ENCODE assay signal across 8 cellular contexts in the genomic region with DNA sequence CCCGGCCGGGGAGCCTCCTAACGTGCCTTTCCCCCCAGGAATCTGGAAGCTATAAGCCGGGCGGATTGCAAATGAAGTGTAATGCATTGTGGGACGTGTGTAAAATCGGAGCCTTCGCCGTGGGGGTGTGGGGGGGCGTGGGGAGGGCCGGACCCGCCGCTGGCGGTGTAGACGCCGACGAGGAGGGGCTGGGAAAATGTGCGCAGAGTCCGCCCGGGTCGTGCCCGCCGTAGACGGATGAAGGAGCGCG. TPM values are rescaled to one million over a fixed set of nuclear protein-coding genes. Genes with fewer than 3 reads are reported as not detected.
DNase-seq lines count a peak whose midpoint lies in the region; ATAC-seq and TF ChIP-seq lines count a peak whose summit lies in the region.

No MANE protein-coding gene starts in this region.

- peak overlapping the region; percentile 25; the same call in 1 of the 2 replicates for H3K9ac ChIP-seq in IMR-90 (ENCODE audit: low read depth, low read length)

- peak overlapping the region; percentile 19 for H3K27ac ChIP-seq in IMR-90 (ENCODE audit: insufficient read depth, low read length)
- H3K27ac ChIP-seq in dorsolateral prefrontal cortex, result peak overlapping the region; percentile 61 to 97 (median 94)
- H3K27ac ChIP-seq in right lobe of liver, result no peak overlapping the region
- H3K27ac ChIP-seq in substantia nigra (ENCODE audit: low read depth, low read length, poor library complexity, severe bottlenecking), result peak overlapping the region; percentile 76

- H3K79me1 ChIP-seq in IMR-90 (ENCODE audit: low read depth in 1 of 2, low read length in 2 of 2), result no peaks in the 10 kb centered on the region

- ATAC-seq in IMR-90 (ENCODE audit: low read depth) (peak; percentile 5; the same call in 1 of the 2 replicates), right lobe of liver (no peak), HG02938 (IDR thresholded peaks at IDR 0.05; ENCODE audit: unreplicated experiment) (no peak), T-helper 17 cell (no peak)

- dilution Hi-C loops in IMR-90 (cut with HindIII; ENCODE audit: low sequenced_read_pairs, unreplicated experiment), result no loop called here

- H3K18ac ChIP-seq in IMR-90 (ENCODE audit: low read depth, low read length), result no peak overlapping the region; the same call in 1 of the 2 replicates

- intact Hi-C loops in IMR-90 (cut with micrococcal nuclease), result loop anchor here (5.0 kb wide), 3 partner anchors 81 to 261 kb away; no protein-coding TSS in a partner anchor
- intact Hi-C loops in dorsolateral prefrontal cortex (cut with DNase I), result loop anchor here (2.0 to 10.0 kb wide), 8 partner anchors 52 to 404 kb away; no protein-coding TSS in a partner anchor
- intact Hi-C loops in right lobe of liver (cut with DNase I), result no loop called here

- H4K5ac ChIP-seq in IMR-90 (ENCODE audit: low read depth, low read length), result no peak overlapping the region

- H2AK5ac ChIP-seq in IMR-90 (ENCODE audit: low read depth, low read length), result no peak overlapping the region

- H3K4me1 Mint-ChIP-seq in activated CD4-positive, alpha-beta memory T cell treated with anti-CD3 and anti-CD28 coated beads, Interleukin-2, amount 10 ng/mL, durations not matched to agents 7 days and 5 days, result peaks cover 6% of the 10 kb centered on the region
- H3K4me1 Mint-ChIP-seq in T-helper 17 cell, result peaks cover 2% of the 10 kb centered on the region

- peaks cover 80% of the 10 kb centered on the region for H3K27me3 Mint-ChIP-seq in activated CD4-positive, alpha-beta memory T cell treated with anti-CD3 and anti-CD28 coated beads, Interleukin-2, amount 10 ng/mL, durations not matched to agents 7 days and 5 days
- H3K27me3 Mint-ChIP-seq in T-helper 17 cell, result peaks cover 50% of the 10 kb centered on the region

- no peak overlapping the region for H3K4ac ChIP-seq in IMR-90 (ENCODE audit: low read depth, low read length)

- no peak overlapping the region for H2BK15ac ChIP-seq in IMR-90 (ENCODE audit: low read depth, low read length)

- no peak overlapping the region for H2BK20ac ChIP-seq in IMR-90 (ENCODE audit: low read depth, low read length)

- H3K27ac Mint-ChIP-seq in activated CD4-positive, alpha-beta memory T cell treated with anti-CD3 and anti-CD28 coated beads, Interleukin-2, amount 10 ng/mL, durations not matched to agents 7 days and 5 days, result no peak overlapping the region
- no peak overlapping the region for H3K27ac Mint-ChIP-seq in T-helper 17 cell

- H3K27me3 ChIP-seq in IMR-90 (ENCODE audit: control insufficient read depth, insufficient read depth, low read length) (peaks cover 16% of the 10 kb centered on the region), dorsolateral prefrontal cortex (no peaks in the 10 kb centered on the region), right lobe of liver (no peaks in the 10 kb centered on the region)

- DNase-seq in IMR-90, result no peak
- DNase-seq in dorsolateral prefrontal cortex, result peak in 1 of 10 donors; percentile 21
- no peak for DNase-seq in right lobe of liver
- peak in 7 of 49 donors; percentile 51 to 70 (median 55) for DNase-seq in substantia nigra (lab: John Stamatoyannopoulos, UW)
- no peak for DNase-seq in activated CD4-positive, alpha-beta T cell treated with anti-CD3 and anti-CD28 coated beads, Interleukin-2, amount 50 U/mL, for 1 hour
- DNase-seq in activated CD4-positive, alpha-beta memory T cell treated with anti-CD3 and anti-CD28 coated beads, Interleukin-2, amount 10 ng/mL, durations not matched to agents 7 days and 5 days, result no peak
- DNase-seq in T-helper 17 cell, result no peak

- H4K8ac ChIP-seq in IMR-90 (ENCODE audit: low read depth in 2 of 2, low read length in 2 of 2), result no peak overlapping the region

- peak overlapping the region; percentile 54; the same call in 1 of the 2 replicates for H3K4me2 ChIP-seq in IMR-90 (ENCODE audit: low read depth, low read length)

- H3K4me1 ChIP-seq in IMR-90 (ENCODE audit: control insufficient read depth, insufficient read depth, low read length), result no peaks in the 10 kb centered on the region
- H3K4me1 ChIP-seq in right lobe of liver, result peaks cover 0 to 9% (median 0%) of the 10 kb centered on the region in 4 donors

- BruUV-seq in IMR-90 (replicated peaks; lab: Mats Ljungman, UMichigan), result no TSS peak

- H2BK5ac ChIP-seq in IMR-90 (ENCODE audit: low read depth, low read length, poor library complexity, severe bottlenecking), result no peak overlapping the region

- H2AFZ ChIP-seq in IMR-90 (replicated peaks; ENCODE audit: low read length, poor library complexity), result peak overlapping the region; percentile 79

- in situ Hi-C loops in IMR-90 (cut with MboI; ENCODE audit: low sequenced_read_pairs), result no loop called here

- H3K36me3 ChIP-seq in IMR-90 (ENCODE audit: control insufficient read depth, insufficient read depth, low read length) (peaks cover 2% of the 10 kb centered on the region; the same call in 1 of the 2 replicates), right lobe of liver (no peaks in the 10 kb centered on the region)

- no peak overlapping the region for H3K14ac ChIP-seq in IMR-90 (replicated peaks; ENCODE audit: low read depth, low read length)

- H4K91ac ChIP-seq in IMR-90 (ENCODE audit: insufficient read depth, low read depth, low read length), result no peak overlapping the region

- TF ChIP-seq CTCF in IMR-90 (conservative IDR thresholded peaks at IDR 0.05; ENCODE audit: low read depth, low read length) (no peak), dorsolateral prefrontal cortex (IDR thresholded peaks at IDR 0.05 in 54 of 56, conservative IDR thresholded peaks at IDR 0.05 in 2 of 56; ENCODE audit: low read depth in 1 of 56, partially characterized antibody in 56 of 56) (peak in 1 of 56 donors; percentile 4), right lobe of liver (IDR thresholded peaks at IDR 0.05) (no peak)

- no peak for TF ChIP-seq RAD21 in IMR-90 (IDR thresholded peaks at IDR 0.05; ENCODE audit: low read length)

- H3K4me3 ChIP-seq in IMR-90 (ENCODE audit: insufficient read depth, low read depth, low read length) (peak overlapping the region; percentile 60), dorsolateral prefrontal cortex (peak overlapping the region; percentile 56 to 92 (median 80)), right lobe of liver (peak overlapping the region; percentile 67 to 78 (median 77))

- H3K4me3 Mint-ChIP-seq in activated CD4-positive, alpha-beta memory T cell treated with anti-CD3 and anti-CD28 coated beads, Interleukin-2, amount 10 ng/mL, durations not matched to agents 7 days and 5 days, result no peak overlapping the region
- no peak overlapping the region for H3K4me3 Mint-ChIP-seq in T-helper 17 cell

- H3K23ac ChIP-seq in IMR-90 (ENCODE audit: low read depth, low read length), result no peak overlapping the region

- H3K56ac ChIP-seq in IMR-90 (ENCODE audit: extremely low read depth, insufficient read depth, low read length), result no peak overlapping the region

- POLR2A ChIA-PET in IMR-90 (lab: Charles Lee; ENCODE audit: unreplicated experiment), result interaction anchor here (0.6 kb wide), 1 partner anchor 16 kb away, joined by 4 read pairs; no protein-coding TSS in a partner anchor
- POLR2A ChIA-PET in activated CD4-positive, alpha-beta memory T cell treated with anti-CD3 and anti-CD28 coated beads, Interleukin-2, amount 10 ng/mL, durations not matched to agents 7 days and 5 days (lab: Charles Lee), result no interaction called here

- H3K36me3 Mint-ChIP-seq in activated CD4-positive, alpha-beta memory T cell treated with anti-CD3 and anti-CD28 coated beads, Interleukin-2, amount 10 ng/mL, durations not matched to agents 7 days and 5 days (ENCODE audit: low read depth), result no peaks in the 10 kb centered on the region
- H3K36me3 Mint-ChIP-seq in T-helper 17 cell (ENCODE audit: low read depth), result peaks cover 3% of the 10 kb centered on the region

- H4K20me1 ChIP-seq in IMR-90 (ENCODE audit: insufficient read depth, low read length), result no peaks in the 10 kb centered on the region

- WGBS in IMR-90 (ENCODE audit: extremely low coverage in 2 of 2, insufficient read length in 1 of 2), 2 experiments, result 3% methylated on average over 8 of the region's 26 CpGs; no CpG with 5 or more reads in 1 of the 2 experiments
- 0% methylated on average over 3 of the region's 26 CpGs for WGBS in right lobe of liver (ENCODE audit: insufficient coverage, low coverage, low lambda C conversion rate, missing lambda C conversion rate)

- CTCF ChIA-PET in IMR-90 (lab: Yijun Ruan, JAX), result interaction anchor here (0.5 kb wide), 1 partner anchor 203 kb away, joined by 6 read pairs; no protein-coding TSS in a partner anchor
- CTCF ChIA-PET in activated CD4-positive, alpha-beta memory T cell treated with anti-CD3 and anti-CD28 coated beads, Interleukin-2, amount 10 ng/mL, durations not matched to agents 7 days and 5 days (lab: Charles Lee), result no interaction called here

- H2BK120ac ChIP-seq in IMR-90 (ENCODE audit: low read depth, low read length), result no peak overlapping the region

- H3K9me3 ChIP-seq in IMR-90 (ENCODE audit: control insufficient read depth, insufficient read depth, low read length) (no peaks in the 10 kb centered on the region), right lobe of liver (no peaks in the 10 kb centered on the region), T-helper 17 cell (ENCODE audit: control insufficient read depth, low read length, poor library complexity, severe bottlenecking) (no peaks in the 10 kb centered on the region)

- TF ChIP-seq POLR2A in IMR-90 (IDR thresholded peaks at IDR 0.05; ENCODE audit: low read depth, low read length) (no peak), right lobe of liver (IDR thresholded peaks at IDR 0.05) (no peak)

- no peaks in the 10 kb centered on the region for H3K9me3 Mint-ChIP-seq in activated CD4-positive, alpha-beta memory T cell treated with anti-CD3 and anti-CD28 coated beads, Interleukin-2, amount 10 ng/mL, durations not matched to agents 7 days and 5 days

- H2AK9ac ChIP-seq in IMR-90 (replicated peaks; ENCODE audit: low read depth, low read length, poor library complexity), result no peak overlapping the region

- no peaks in the 10 kb centered on the region for H3K9me1 ChIP-seq in IMR-90 (ENCODE audit: insufficient read depth, low read length)

TF ChIP-seq in IMR-90, 13 proteins besides CTCF, POLR2A, EP300 and RAD21 (continues in another document):
- no peak for TF ChIP-seq CEBPB (IDR thresholded peaks at IDR 0.05; ENCODE audit: low read depth, low read length)

RNA-seq across cellular contexts. Expression of a gene that starts 1.3 kb away (rescaled TPM):
- 4.4 and 5.4 TPM in 2 replicates for total RNA-seq in IMR-90 (2012; rRNA removed)
- 1.1 and 1.8 TPM in 2 replicates for polyA plus RNA-seq in IMR-90 (2012; rRNA removed)
- polyA plus RNA-seq in IMR-90 (2012; cell fraction: cytosol; rRNA removed), result 0.12 and 1.3 TPM in 2 replicates
- polyA plus RNA-seq in IMR-90 (2012; cell fraction: nucleus; rRNA removed; ENCODE audit: low replicate concordance), result 2.8 and 3.7 TPM in 2 replicates
- total RNA-seq in dorsolateral prefrontal cortex, result 100 to 1,000 TPM in 2 of 120 experiments, 10 to 100 TPM in 118; 50.8 to 117 (median 73.3) TPM
- total RNA-seq in right lobe of liver, result 1 to 10 TPM; 1.9 to 5.1 (median 3.2) TPM
- not detected for total RNA-seq in activated CD4-positive, alpha-beta memory T cell treated with anti-CD3 and anti-CD28 coated beads, Interleukin-2, amount 10 ng/mL, durations not matched to agents 7 days and 5 days
- under 1 TPM in 1 of 2 donors, not detected in 1; 0.37 TPM for total RNA-seq in T-helper 17 cell

Comparison
In these comparisons a context has a peak if more than half of its experiments do, and no peak if none do; other contexts are left out.
1. H3K27ac ChIP-seq: peak in IMR-90 (single experiment), dorsolateral prefrontal cortex (59 of 59) and substantia nigra (single experiment); none in right lobe of liver (0 of 3).
2. intact Hi-C loops: an anchor here in IMR-90 (5.0 kb wide) and dorsolateral prefrontal cortex (2.0 to 10.0 kb wide); none called in right lobe of liver.
3. Peak in every context shown above with its lines, with median percentiles within 50 percentile points of each other: H3K4me3 ChIP-seq.